Comparison of ENCODE assay signal across 8 cellular contexts in genomic region chr3:159586587-159587202, GRCh38.
DNase-seq lines count a peak whose midpoint lies in the region; ATAC-seq and TF ChIP-seq lines count a peak whose summit lies in the region.

No MANE protein-coding gene starts in this region.

- H3K4me3 Mint-ChIP-seq in progenitor cell of endocrine pancreas (ENCODE audit: low read depth) = no peak overlapping the region

- DNase-seq in NCI-H524 (lab: John Stamatoyannopoulos, UW) (peak; percentile 5 to 74), esophagus muscularis mucosa (ENCODE audit: extremely low spot score) (no peak), progenitor cell of endocrine pancreas (ENCODE audit: low spot score, unreplicated experiment) (peak; percentile 11), tibial nerve (ENCODE audit: low spot score in 2 of 2) (no peak), putamen (ENCODE audit: low spot score) (no peak)

- 27% methylated on average over 5 of the region's 5 CpGs for WGBS in esophagus muscularis mucosa
- WGBS in tibial nerve, 2 donors = 40 to 44% methylated on average over 5 of the region's 5 CpGs

- no peaks in the 10 kb centered on the region for H3K9me3 Mint-ChIP-seq in progenitor cell of endocrine pancreas (ENCODE audit: low read depth)

- H3K36me3 ChIP-seq in esophagus muscularis mucosa = no peaks in the 10 kb centered on the region
- H3K36me3 ChIP-seq in tibial nerve = no peaks in the 10 kb centered on the region

- no peaks in the 10 kb centered on the region for H3K4me1 Mint-ChIP-seq in progenitor cell of endocrine pancreas (ENCODE audit: low read depth)

- H3K4me3 ChIP-seq in esophagus muscularis mucosa = no peak overlapping the region
- H3K4me3 ChIP-seq in tibial nerve = no peak overlapping the region

- ATAC-seq in HG03139 (IDR thresholded peaks at IDR 0.05; ENCODE audit: unreplicated experiment) = no peak
- ATAC-seq in GM21515 (IDR thresholded peaks at IDR 0.05; ENCODE audit: unreplicated experiment) = no peak

- H3K27me3 Mint-ChIP-seq in progenitor cell of endocrine pancreas = peaks cover 7% of the 10 kb centered on the region

- intact Hi-C loops in esophagus muscularis mucosa (cut with DNase I) = no loop called here

- no peak for TF ChIP-seq EP300 in esophagus muscularis mucosa (IDR thresholded peaks at IDR 0.05)
- TF ChIP-seq EP300 in tibial nerve (IDR thresholded peaks at IDR 0.05) = no peak

- no peaks in the 10 kb centered on the region for H3K27me3 ChIP-seq in esophagus muscularis mucosa
- H3K27me3 ChIP-seq in tibial nerve = no peaks in the 10 kb centered on the region

- no peaks in the 10 kb centered on the region for H3K4me1 ChIP-seq in esophagus muscularis mucosa
- no peaks in the 10 kb centered on the region for H3K4me1 ChIP-seq in tibial nerve

- H3K27ac Mint-ChIP-seq in progenitor cell of endocrine pancreas = no peak overlapping the region

- TF ChIP-seq CTCF in GM12874 (IDR thresholded peaks at IDR 0.05; ENCODE audit: insufficient read depth, low read depth, low read length) (peak; percentile 17; the same call in 1 of the 2 replicates), esophagus muscularis mucosa (IDR thresholded peaks at IDR 0.05) (peak in 2 of 3 experiments; percentile 16 to 17), progenitor cell of endocrine pancreas (IDR thresholded peaks at IDR 0.05; ENCODE audit: unreplicated experiment) (peak; percentile 69), tibial nerve (IDR thresholded peaks at IDR 0.05) (peak in 2 of 5 experiments; percentile 22 to 34)

- TF ChIP-seq POLR2A in esophagus muscularis mucosa (IDR thresholded peaks at IDR 0.05; ENCODE audit: low read depth) (no peak), tibial nerve (IDR thresholded peaks at IDR 0.05) (no peak)

- no peak overlapping the region for H3K27ac ChIP-seq in esophagus muscularis mucosa (replicated peaks in 1 of 4)
- H3K27ac ChIP-seq in tibial nerve = no peak overlapping the region

- H3K9me3 ChIP-seq in esophagus muscularis mucosa = no peaks in the 10 kb centered on the region
- no peaks in the 10 kb centered on the region for H3K9me3 ChIP-seq in tibial nerve

- H3K36me3 Mint-ChIP-seq in progenitor cell of endocrine pancreas (ENCODE audit: insufficient read depth) = no peaks in the 10 kb centered on the region

Comparison
In these comparisons a context has a peak if more than half of its experiments do, and no peak if none do; other contexts are left out.
1. DNase-seq: peak in NCI-H524 (2 of 2) and progenitor cell of endocrine pancreas (single experiment); none in esophagus muscularis mucosa (single experiment), tibial nerve (0 of 2) and putamen (single experiment).